ENCODE assay signal across 1 cellular context in genomic region chr5:131194725-131195124, GRCh38.
TF ChIP-seq lines count a peak whose summit lies in the region.

No MANE protein-coding gene starts in this region.

TF ChIP-seq in GM23338, 12 proteins besides CTCF, POLR2A, EP300 and RAD21 (continued from another document):
- TF ChIP-seq ZNF462 (CRISPR knock-in tag; IDR thresholded peaks at IDR 0.05) (no peak), REST (IDR thresholded peaks at IDR 0.05; ENCODE audit: unreplicated experiment) (no peak), POLR2AphosphoS5 (IDR thresholded peaks at IDR 0.05; ENCODE audit: low read depth) (no peak), ZNF114 (CRISPR knock-in tag; IDR thresholded peaks at IDR 0.05) (no peak), STAT1 (IDR thresholded peaks at IDR 0.05; ENCODE audit: unreplicated experiment) (no peak), EZH2 (IDR thresholded peaks at IDR 0.05; ENCODE audit: low read depth, unreplicated experiment) (no peak), JUNB (IDR thresholded peaks at IDR 0.05; ENCODE audit: unreplicated experiment) (no peak), ZNF331 (CRISPR knock-in tag; IDR thresholded peaks at IDR 0.05; ENCODE audit: low read depth) (no peak), CREB1 (CRISPR knock-in tag; IDR thresholded peaks at IDR 0.05; ENCODE audit: low read depth) (no peak), ETS1 (IDR thresholded peaks at IDR 0.05) (no peak), NANOG (IDR thresholded peaks at IDR 0.05; ENCODE audit: borderline replicate concordance) (no peak)
